Comparison of ENCODE assay signal across 8 cellular contexts in the genomic region with DNA sequence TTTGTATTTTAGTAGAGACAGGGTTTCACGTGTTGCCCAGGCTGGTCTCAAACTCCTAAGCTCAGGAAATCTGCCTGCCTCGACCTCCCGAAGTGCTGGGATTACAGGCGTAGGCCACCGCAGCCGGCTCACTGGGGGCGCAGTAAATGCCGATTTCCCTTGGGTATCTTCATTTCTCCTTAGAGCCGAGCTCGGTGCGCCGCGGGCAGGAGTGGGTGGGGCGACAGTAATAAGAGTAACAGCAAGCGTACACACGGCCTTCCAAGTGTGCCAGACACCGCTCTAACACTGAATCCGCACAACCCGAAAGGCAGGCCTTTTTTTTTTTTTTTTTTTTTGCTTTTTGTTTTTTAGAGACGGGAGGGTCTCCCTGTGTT. TPM values are rescaled to one million over a fixed set of nuclear protein-coding genes. Genes with fewer than 3 reads are reported as not detected.
DNase-seq lines count a peak whose midpoint lies in the region; ATAC-seq and TF ChIP-seq lines count a peak whose summit lies in the region.

No MANE protein-coding gene starts in this region.

- H4K20me1 ChIP-seq in OCI-LY3 (ENCODE audit: insufficient read depth, low read length) = no peaks in the 10 kb centered on the region; the same call in 1 of the 2 replicates

- H3K23ac ChIP-seq in trophoblast cell (ENCODE audit: low read length) = no peak overlapping the region

- no peak for TF ChIP-seq CTCF in GM13977 (IDR thresholded peaks at IDR 0.05; ENCODE audit: extremely low read depth, insufficient read depth, missing control alignments)
- no peak for TF ChIP-seq CTCF in OCI-LY3 (IDR thresholded peaks at IDR 0.05; ENCODE audit: low read depth, low read length)
- TF ChIP-seq CTCF in foreskin keratinocyte (conservative IDR thresholded peaks at IDR 0.05) = no peak

- H4K8ac ChIP-seq in trophoblast cell (ENCODE audit: low read depth, low read length) = peak overlapping the region; percentile 91

- WGBS in trophoblast cell (ENCODE audit: extremely low coverage, insufficient coverage, insufficient read length) = no CpG with 5 or more reads among the region's 20 CpGs

- H3K14ac ChIP-seq in trophoblast cell (ENCODE audit: low read length) = peak overlapping the region; percentile 86

- H3K4me3 ChIP-seq in OCI-LY3 (ENCODE audit: low read length) = peak overlapping the region; percentile 91
- peak overlapping the region; percentile 96 for H3K4me3 ChIP-seq in trophoblast cell (ENCODE audit: low read depth, low read length)

- H3K79me2 ChIP-seq in OCI-LY3 (ENCODE audit: low read length) (peaks cover 43% of the 10 kb centered on the region), trophoblast cell (ENCODE audit: control insufficient read depth, insufficient read depth, low read length, poor library complexity) (peaks cover 4% of the 10 kb centered on the region)

- H2AK5ac ChIP-seq in trophoblast cell (ENCODE audit: low read length) = peak overlapping the region; percentile 64

- H3K4me2 ChIP-seq in OCI-LY3 (ENCODE audit: low read length) = peak overlapping the region; percentile 85
- peak overlapping the region; percentile 63 for H3K4me2 ChIP-seq in trophoblast cell (ENCODE audit: low read length)

- DNase-seq in GM13977 (ENCODE audit: low spot score) (peak; percentile 46), foreskin keratinocyte (no peak), trophoblast cell (peak; percentile 33 to 67), GDM1 (lab: John Stamatoyannopoulos, UW) (no peak), cerebellar nuclear complex (lab: John Stamatoyannopoulos, UW) (no peak)

- H3K9ac ChIP-seq in OCI-LY3 (ENCODE audit: low read length) (peak overlapping the region; percentile 85), trophoblast cell (ENCODE audit: low read length) (peak overlapping the region; percentile 80)

- peak overlapping the region; percentile 79 for H3K4me3 Mint-ChIP-seq in activated T-helper 17 cell treated with anti-CD3 and anti-CD28 coated beads, Interleukin-2, amount 50 U/mL, for 72 hours

- H4K91ac ChIP-seq in trophoblast cell (ENCODE audit: low read depth, low read length) = peak overlapping the region; percentile 73

- H3K4me1 Mint-ChIP-seq in activated T-helper 17 cell treated with anti-CD3 and anti-CD28 coated beads, Interleukin-2, amount 50 U/mL, for 72 hours = peaks cover 23% of the 10 kb centered on the region

- H3K9me3 ChIP-seq in OCI-LY3 (ENCODE audit: insufficient read depth, low read length) = no peaks in the 10 kb centered on the region
- no peaks in the 10 kb centered on the region for H3K9me3 ChIP-seq in trophoblast cell (ENCODE audit: insufficient read depth, low read depth, low read length)

- peak overlapping the region; percentile 84 for H3K27ac ChIP-seq in OCI-LY3 (ENCODE audit: low read length)
- peak overlapping the region; percentile 16 for H3K27ac ChIP-seq in foreskin keratinocyte
- peak overlapping the region; percentile 68 for H3K27ac ChIP-seq in trophoblast cell (ENCODE audit: low read depth, low read length)

- peaks cover 5% of the 10 kb centered on the region for H3K79me1 ChIP-seq in trophoblast cell (ENCODE audit: low read length)

- peaks cover 15% of the 10 kb centered on the region for H3K4me1 ChIP-seq in OCI-LY3 (ENCODE audit: low read length)
- H3K4me1 ChIP-seq in foreskin keratinocyte = peaks cover 5% of the 10 kb centered on the region
- H3K4me1 ChIP-seq in trophoblast cell (ENCODE audit: control insufficient read depth in 1 of 2, insufficient read depth in 2 of 2, low read length in 2 of 2) = peaks cover 4 to 5% of the 10 kb centered on the region in 2 experiments

- H3K18ac ChIP-seq in trophoblast cell (ENCODE audit: low read length) = peak overlapping the region; percentile 86

- H3K27ac Mint-ChIP-seq in activated T-helper 17 cell treated with anti-CD3 and anti-CD28 coated beads, Interleukin-2, amount 50 U/mL, for 72 hours = peak overlapping the region; percentile 95

- H2BK5ac ChIP-seq in trophoblast cell (ENCODE audit: low read depth, low read length, poor library complexity) = peak overlapping the region; percentile 60

- H3K4ac ChIP-seq in trophoblast cell (ENCODE audit: low read depth, low read length) = no peak overlapping the region

- H2BK12ac ChIP-seq in trophoblast cell (ENCODE audit: low read length) = no peak overlapping the region

- in situ Hi-C loops in GM13977 (cut with MboI; ENCODE audit: low pct_unique_long_range_greater_than_20kb, low sequenced_read_pairs, unreplicated experiment) = no loop called here

- H2AFZ ChIP-seq in OCI-LY3 (ENCODE audit: low read depth, low read length) = peak overlapping the region; percentile 53; the same call in 1 of the 2 replicates
- peak overlapping the region; percentile 88 for H2AFZ ChIP-seq in trophoblast cell (ENCODE audit: insufficient read depth, low read length, poor library complexity)

- H4K12ac ChIP-seq in trophoblast cell (ENCODE audit: low read depth, low read length) = peak overlapping the region; percentile 87

- peak overlapping the region; percentile 8 for H2BK120ac ChIP-seq in trophoblast cell (ENCODE audit: insufficient read depth, low read length, poor library complexity)

- H3K36me3 Mint-ChIP-seq in activated T-helper 17 cell treated with anti-CD3 and anti-CD28 coated beads, Interleukin-2, amount 50 U/mL, for 72 hours (ENCODE audit: low read depth) = peaks cover 40% of the 10 kb centered on the region

- H3K36me3 ChIP-seq in OCI-LY3 (replicated peaks; ENCODE audit: low read depth, low read length) = peaks cover 17% of the 10 kb centered on the region
- peaks cover 3 to 7% of the 10 kb centered on the region in 2 experiments for H3K36me3 ChIP-seq in trophoblast cell (ENCODE audit: control insufficient read depth in 1 of 2, insufficient read depth in 2 of 2, low read length in 2 of 2)

- no peaks in the 10 kb centered on the region for H3K27me3 Mint-ChIP-seq in activated T-helper 17 cell treated with anti-CD3 and anti-CD28 coated beads, Interleukin-2, amount 50 U/mL, for 72 hours

- ATAC-seq in HG02884 (IDR thresholded peaks at IDR 0.05; ENCODE audit: unreplicated experiment) (peak; percentile 26), foreskin keratinocyte (peak; percentile 23)
- ATAC-seq in activated T-helper 17 cell treated with anti-CD3 and anti-CD28 coated beads, Interleukin-2, amount 50 U/mL, for 72 hours (replicated peaks) = peak; percentile 60

- no peaks in the 10 kb centered on the region for H3K9me3 Mint-ChIP-seq in activated T-helper 17 cell treated with anti-CD3 and anti-CD28 coated beads, Interleukin-2, amount 50 U/mL, for 72 hours

- H3K27me3 ChIP-seq in OCI-LY3 (ENCODE audit: low read depth, low read length) = no peaks in the 10 kb centered on the region
- H3K27me3 ChIP-seq in foreskin keratinocyte = no peaks in the 10 kb centered on the region
- H3K27me3 ChIP-seq in trophoblast cell (ENCODE audit: insufficient read depth, low read length) = no peaks in the 10 kb centered on the region

RNA-seq across cellular contexts. Expression of gene ADSL, which starts 0.5 kb away (rescaled TPM):
- total RNA-seq in activated T-helper 17 cell treated with anti-CD3 and anti-CD28 coated beads, Interleukin-2, amount 50 U/mL, for 72 hours = 100 to 1,000 TPM in 1 of 2 donors, 10 to 100 TPM in 1; 94.6 to 157 TPM
- total RNA-seq in foreskin keratinocyte = 90.6 and 97.4 TPM in 2 replicates
- polyA plus RNA-seq in foreskin keratinocyte = 82.9 and 91.1 TPM in 2 replicates
- polyA plus RNA-seq in trophoblast cell (2013) = 46.5 and 47.6 TPM in 2 replicates

RNA-seq across cellular contexts. Expression of gene SGSM3, which starts 24.6 kb away (rescaled TPM):
- total RNA-seq in activated T-helper 17 cell treated with anti-CD3 and anti-CD28 coated beads, Interleukin-2, amount 50 U/mL, for 72 hours = 10 to 100 TPM; 39.7 to 41.8 TPM
- total RNA-seq in foreskin keratinocyte = 59.4 and 64.1 TPM in 2 replicates
- 58.2 and 69.8 TPM in 2 replicates for polyA plus RNA-seq in foreskin keratinocyte
- polyA plus RNA-seq in trophoblast cell (2013) = 49.6 and 51.5 TPM in 2 replicates

Comparison
In these comparisons a context has a peak if more than half of its experiments do, and no peak if none do; other contexts are left out.
1. DNase-seq: peak in GM13977 (single experiment) and trophoblast cell (2 of 2); none in foreskin keratinocyte (0 of 2), GDM1 (single experiment) and cerebellar nuclear complex (0 of 2).
2. H3K27ac ChIP-seq: peak in every context shown above with its lines; median percentile 84 in OCI-LY3; 68 in trophoblast cell; 16 in foreskin keratinocyte.
3. Peak in every context shown above with its lines, with median percentiles within 50 percentile points of each other: ATAC-seq.